In genomic region chr5:153147891-153148623, GRCh38 we compare ENCODE assay signal across 8 cellular contexts.
DNase-seq lines count a peak whose midpoint lies in the region; ATAC-seq, FAIRE-seq and TF ChIP-seq lines count a peak whose summit lies in the region.

No MANE protein-coding gene starts in this region.

- no peak overlapping the region for H3K27ac Mint-ChIP-seq in natural killer cell treated with Interleukin-12 subunit alpha and Interleukin-12 subunit beta and Interleukin-15 and Interleukin-18, amount 100 ng/mL, for 72 hours
- H3K27ac Mint-ChIP-seq in natural killer cell = no peak overlapping the region

- no peak for FAIRE-seq in bronchial epithelial cell (lab: Jason Lieb, UNC)

- H3K9me3 Mint-ChIP-seq in natural killer cell treated with Interleukin-12 subunit alpha and Interleukin-12 subunit beta and Interleukin-15 and Interleukin-18, amount 100 ng/mL, for 72 hours = peaks cover 16% of the 10 kb centered on the region
- peaks cover 14 to 22% of the 10 kb centered on the region in 2 donors for H3K9me3 Mint-ChIP-seq in natural killer cell

- no peaks in the 10 kb centered on the region for H3K27me3 Mint-ChIP-seq in natural killer cell treated with Interleukin-12 subunit alpha and Interleukin-12 subunit beta and Interleukin-15 and Interleukin-18, amount 100 ng/mL, for 72 hours
- no peaks in the 10 kb centered on the region for H3K27me3 Mint-ChIP-seq in natural killer cell (ENCODE audit: low read depth in 2 of 2)

- H3K4me1 ChIP-seq in suprapubic skin = no peaks in the 10 kb centered on the region

- no peak for DNase-seq in natural killer cell treated with Interleukin-12 subunit alpha and Interleukin-12 subunit beta and Interleukin-15 and Interleukin-18, amount 100 ng/mL, for 72 hours (ENCODE audit: low spot score)
- DNase-seq in natural killer cell (no peak), NCI-H2171 treated with DMSO at 0.1 percent for 48 hours (lab: John Stamatoyannopoulos, UW) (peak; percentile 84), bronchial epithelial cell (ENCODE audit: low read depth) (peak; percentile 55), medulla oblongata (ENCODE audit: extremely low spot score) (peak; percentile 29), suprapubic skin (ENCODE audit: low spot score in 2 of 2) (no peak)
- no peak for DNase-seq in stimulated activated CD8-positive, alpha-beta memory T cell treated with anti-CD3 and anti-CD28 coated beads, Interleukin-4, amount 100 ng/mL, for 48 hours

- no peaks in the 10 kb centered on the region for H3K9me3 ChIP-seq in suprapubic skin

- H3K4me1 Mint-ChIP-seq in natural killer cell treated with Interleukin-12 subunit alpha and Interleukin-12 subunit beta and Interleukin-15 and Interleukin-18, amount 100 ng/mL, for 72 hours (ENCODE audit: low read depth in 2 of 2) = no peaks in the 10 kb centered on the region
- no peaks in the 10 kb centered on the region for H3K4me1 Mint-ChIP-seq in natural killer cell

- H3K36me3 Mint-ChIP-seq in natural killer cell treated with Interleukin-12 subunit alpha and Interleukin-12 subunit beta and Interleukin-15 and Interleukin-18, amount 100 ng/mL, for 72 hours = peaks cover 9% of the 10 kb centered on the region
- H3K36me3 Mint-ChIP-seq in natural killer cell = no peaks in the 10 kb centered on the region

- WGBS in suprapubic skin = 20% methylated on average over 7 of the region's 7 CpGs

- H3K36me3 ChIP-seq in bronchial epithelial cell (ENCODE audit: control insufficient read depth, insufficient read depth, low read length) = no peaks in the 10 kb centered on the region
- H3K36me3 ChIP-seq in suprapubic skin = no peaks in the 10 kb centered on the region

- TF ChIP-seq EP300 in suprapubic skin (IDR thresholded peaks at IDR 0.05) = no peak

- H3K4me3 ChIP-seq in bronchial epithelial cell (ENCODE audit: low read depth, low read length) (no peak overlapping the region), suprapubic skin (no peak overlapping the region)

- ATAC-seq in natural killer cell treated with Interleukin-12 subunit alpha and Interleukin-12 subunit beta and Interleukin-15 and Interleukin-18, amount 100 ng/mL, for 72 hours = peak; percentile 24 to 49
- no peak for ATAC-seq in natural killer cell
- peak; percentile 87 for ATAC-seq in HG02973 (IDR thresholded peaks at IDR 0.05; ENCODE audit: unreplicated experiment)

- H3K4me3 Mint-ChIP-seq in natural killer cell treated with Interleukin-12 subunit alpha and Interleukin-12 subunit beta and Interleukin-15 and Interleukin-18, amount 100 ng/mL, for 72 hours = no peak overlapping the region
- no peak overlapping the region for H3K4me3 Mint-ChIP-seq in natural killer cell

- intact Hi-C loops in natural killer cell (cut with micrococcal nuclease) = no loop called here

- H3K27ac ChIP-seq in suprapubic skin = no peak overlapping the region

- TF ChIP-seq CTCF in natural killer cell (IDR thresholded peaks at IDR 0.05) (no peak), bronchial epithelial cell (IDR thresholded peaks at IDR 0.05; ENCODE audit: insufficient read depth, low read length, severe bottlenecking) (peak; percentile 52), suprapubic skin (IDR thresholded peaks at IDR 0.05) (peak in 1 of 2 donors; percentile 11)

- H3K27me3 ChIP-seq in bronchial epithelial cell (ENCODE audit: control insufficient read depth, insufficient read depth, low read length) (no peaks in the 10 kb centered on the region), suprapubic skin (no peaks in the 10 kb centered on the region)

- TF ChIP-seq POLR2A in suprapubic skin (IDR thresholded peaks at IDR 0.05) = no peak

Comparison
In these comparisons a context has a peak if more than half of its experiments do, and no peak if none do; other contexts are left out.
1. ATAC-seq: peak in natural killer cell treated with Interleukin-12 subunit alpha and Interleukin-12 subunit beta and Interleukin-15 and Interleukin-18, amount 100 ng/mL, for 72 hours (2 of 2) and HG02973 (single experiment); none in natural killer cell (0 of 3).
2. DNase-seq: peak in NCI-H2171 treated with DMSO at 0.1 percent for 48 hours (single experiment), bronchial epithelial cell (single experiment) and medulla oblongata (single experiment); none in natural killer cell treated with Interleukin-12 subunit alpha and Interleukin-12 subunit beta and Interleukin-15 and Interleukin-18, amount 100 ng/mL, for 72 hours (single experiment), natural killer cell (single experiment), stimulated activated CD8-positive, alpha-beta memory T cell treated with anti-CD3 and anti-CD28 coated beads, Interleukin-4, amount 100 ng/mL, for 48 hours (single experiment) and suprapubic skin (0 of 2).